In the genomic region with DNA sequence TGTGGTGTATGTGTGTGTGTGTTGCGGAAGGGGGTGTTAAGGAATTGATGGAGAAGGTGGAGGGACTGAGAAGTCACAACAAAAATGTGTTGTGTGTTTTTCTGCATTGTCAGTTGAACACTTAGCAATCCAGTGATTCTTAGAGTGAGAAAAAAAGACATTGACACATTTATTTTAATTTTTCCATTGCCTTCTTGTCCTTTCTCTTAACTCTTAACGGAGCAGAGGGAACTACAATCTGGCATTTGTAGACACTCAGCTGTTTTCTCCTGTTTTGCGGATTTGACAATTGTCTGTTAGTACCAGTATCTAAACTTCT, we compare ENCODE assay signal across 10 cellular contexts. TPM values are rescaled to one million over a fixed set of nuclear protein-coding genes. Genes with fewer than 3 reads are reported as not detected.
DNase-seq lines count a peak whose midpoint lies in the region; ATAC-seq, FAIRE-seq and TF ChIP-seq lines count a peak whose summit lies in the region.
"Had no signal": no experiment of that assay in that cellular context is flagged by ENCODE, and none has a peak within 500 bp of the region (broad histone marks: within the 10 kb centered on the region; RNA-seq: fewer than 3 reads in every experiment).

No MANE protein-coding gene starts in this region.

- no peak for FAIRE-seq in astrocyte (lab: Jason Lieb, UNC)

- H3K4me3 Mint-ChIP-seq in activated CD4-positive, alpha-beta T cell treated with anti-CD3 and anti-CD28 coated beads for 36 hours = peak overlapping the region; percentile 76
- H3K4me3 Mint-ChIP-seq in astrocyte (ENCODE audit: unreplicated experiment) = peak overlapping the region; percentile 91

- intact Hi-C loops in activated CD4-positive, alpha-beta T cell treated with anti-CD3 and anti-CD28 coated beads for 36 hours (cut with DNase I, micrococcal nuclease) = loop anchor here (2.0 to 10.0 kb wide), 4 partner anchors 14 to 782 kb away; a partner anchor contains a TSS

- H3K9me3 ChIP-seq in astrocyte (ENCODE audit: insufficient read depth, low read depth, low read length) (no peaks in the 10 kb centered on the region), liver (ENCODE audit: control insufficient read depth in 4 of 4, low read length in 3 of 4) (no peaks in the 10 kb centered on the region), thoracic aorta (no peaks in the 10 kb centered on the region)

- POLR2A ChIA-PET in activated CD4-positive, alpha-beta T cell treated with anti-CD3 and anti-CD28 coated beads for 36 hours (lab: Charles Lee) = interaction anchor here (0.7 to 1.2 kb wide), 3 partner anchors 11 to 14 kb away, joined by 3 to 4 read pairs (median 3); a partner anchor contains a TSS

- CTCF ChIA-PET in activated CD4-positive, alpha-beta T cell treated with anti-CD3 and anti-CD28 coated beads for 36 hours (lab: Charles Lee) = interaction anchor here (0.6 to 2.3 kb wide), 9 partner anchors 12 to 1703 kb away, joined by 3 to 13 read pairs (median 3); no protein-coding TSS in a partner anchor

- H3K4me3 ChIP-seq in astrocyte (ENCODE audit: insufficient read depth, low read depth, low read length) (peak overlapping the region; percentile 79), liver (ENCODE audit: low read depth in 1 of 3, low read length in 3 of 3) (peak overlapping the region; percentile 77 to 96 (median 89)), thoracic aorta (peak overlapping the region; percentile 86)

- H3K4me1 Mint-ChIP-seq in activated CD4-positive, alpha-beta T cell treated with anti-CD3 and anti-CD28 coated beads for 36 hours = peaks cover 14% of the 10 kb centered on the region
- no peaks in the 10 kb centered on the region for H3K4me1 Mint-ChIP-seq in astrocyte (ENCODE audit: low read depth, unreplicated experiment)

- peaks cover 37% of the 10 kb centered on the region for H3K27me3 Mint-ChIP-seq in activated CD4-positive, alpha-beta T cell treated with anti-CD3 and anti-CD28 coated beads for 36 hours
- H3K27me3 Mint-ChIP-seq in astrocyte (ENCODE audit: low read depth, unreplicated experiment) = peaks cover 41% of the 10 kb centered on the region

- no peak for DNase-seq in activated CD4-positive, alpha-beta T cell treated with anti-CD3 and anti-CD28 coated beads for 36 hours
- no peak for DNase-seq in activated CD4-positive, alpha-beta T cell treated with anti-CD3 and anti-CD28 coated beads, Interleukin-2, amount 50 U/mL, for 1 hour
- DNase-seq in astrocyte (ENCODE audit: low read depth) (no peak), thoracic aorta (ENCODE audit: low spot score) (no peak)
- DNase-seq: NCI-H187 treated with DMSO at 0.1 percent for 48 hours had no signal

- H3K27me3 ChIP-seq in astrocyte (ENCODE audit: insufficient read depth, low read length) (peaks cover 50% of the 10 kb centered on the region), liver (ENCODE audit: control insufficient read depth in 4 of 4, insufficient read depth in 4 of 4, low read length in 3 of 4) (no peaks in the 10 kb centered on the region), thoracic aorta (replicated peaks; ENCODE audit: insufficient read depth) (peaks cover 19% of the 10 kb centered on the region)

- TF ChIP-seq RAD21 in liver (IDR thresholded peaks at IDR 0.05) = no peak

- ATAC-seq in activated CD4-positive, alpha-beta T cell treated with anti-CD3 and anti-CD28 coated beads for 36 hours = no peak
- ATAC-seq in thoracic aorta (ENCODE audit: insufficient number of reproducible peaks, low FRiP score, low read depth) = no peak
- ATAC-seq in HG03025 (IDR thresholded peaks at IDR 0.05; ENCODE audit: low FRiP score, unreplicated experiment) = no peak
- no peak for ATAC-seq in HG03097 (IDR thresholded peaks at IDR 0.05; ENCODE audit: low FRiP score, unreplicated experiment)
- ATAC-seq in HG02840 (IDR thresholded peaks at IDR 0.05; ENCODE audit: low FRiP score, unreplicated experiment) = no peak

- H3K27ac Mint-ChIP-seq in activated CD4-positive, alpha-beta T cell treated with anti-CD3 and anti-CD28 coated beads for 36 hours = peak overlapping the region; percentile 79
- H3K27ac Mint-ChIP-seq in astrocyte (ENCODE audit: unreplicated experiment) = peak overlapping the region; percentile 35

- no peaks in the 10 kb centered on the region for H4K20me1 ChIP-seq in astrocyte (ENCODE audit: insufficient read depth, low read length)

- no peaks in the 10 kb centered on the region for H3K9me3 Mint-ChIP-seq in activated CD4-positive, alpha-beta T cell treated with anti-CD3 and anti-CD28 coated beads for 36 hours (ENCODE audit: low read depth)
- no peaks in the 10 kb centered on the region for H3K9me3 Mint-ChIP-seq in astrocyte (ENCODE audit: unreplicated experiment)

- peak overlapping the region; percentile 99 for H2AFZ ChIP-seq in astrocyte (ENCODE audit: low read depth, low read length)

- no peaks in the 10 kb centered on the region for H3K36me3 Mint-ChIP-seq in activated CD4-positive, alpha-beta T cell treated with anti-CD3 and anti-CD28 coated beads for 36 hours (ENCODE audit: low read depth)
- H3K36me3 Mint-ChIP-seq in astrocyte (ENCODE audit: low read depth, unreplicated experiment) = no peaks in the 10 kb centered on the region

- H3K36me3 ChIP-seq in astrocyte (ENCODE audit: insufficient read depth, low read length) (no peaks in the 10 kb centered on the region), liver (ENCODE audit: control insufficient read depth in 4 of 4, insufficient read depth in 3 of 4, low read depth in 1 of 4, low read length in 3 of 4) (no peaks in the 10 kb centered on the region), thoracic aorta (no peaks in the 10 kb centered on the region)

- no peak for TF ChIP-seq CTCF in astrocyte (IDR thresholded peaks at IDR 0.05; ENCODE audit: insufficient read depth, low read depth, low read length)
- TF ChIP-seq CTCF in liver (IDR thresholded peaks at IDR 0.05; ENCODE audit: low read depth, low read length, missing input control) = no peak
- TF ChIP-seq CTCF in thoracic aorta (IDR thresholded peaks at IDR 0.05) = no peak

- 17% methylated on average over 3 of the region's 3 CpGs for WGBS in liver

- H3K9ac ChIP-seq in astrocyte (ENCODE audit: low read length) = peak overlapping the region; percentile 81
- H3K9ac ChIP-seq in liver (ENCODE audit: low read depth in 1 of 2, low read length in 2 of 2) = peak overlapping the region; percentile 75 to 78

- H3K4me2 ChIP-seq in astrocyte (ENCODE audit: low read length) = peak overlapping the region; percentile 97

- H3K27ac ChIP-seq in astrocyte (ENCODE audit: low read depth, low read length) (no peak overlapping the region), liver (ENCODE audit: low read depth in 1 of 2, low read length in 2 of 2) (peak overlapping the region; percentile 92 to 95), thoracic aorta (no peak overlapping the region)

- H3K4me1 ChIP-seq in astrocyte (ENCODE audit: insufficient read depth, low read length) (peaks cover 5% of the 10 kb centered on the region), liver (ENCODE audit: control insufficient read depth in 4 of 4, insufficient read depth in 4 of 4, low read length in 3 of 4) (peaks cover 0 to 23% (median 14%) of the 10 kb centered on the region in 4 donors), thoracic aorta (ENCODE audit: control insufficient read depth in 1 of 2, low read depth in 2 of 2) (peaks cover 0 to 10% of the 10 kb centered on the region in 2 donors)

- H3K79me2 ChIP-seq in astrocyte (ENCODE audit: insufficient read depth, low read length) = no peaks in the 10 kb centered on the region

TF ChIP-seq in liver, 16 proteins besides CTCF, POLR2A, EP300 and RAD21:
- TF ChIP-seq GABPA (IDR thresholded peaks at IDR 0.05 in 1 of 2, conservative IDR thresholded peaks at IDR 0.05 in 1 of 2) (no peak), FOXA1 (IDR thresholded peaks at IDR 0.05) (no peak), YY1 (IDR thresholded peaks at IDR 0.05) (no peak)

RNA-seq across cellular contexts. Expression of a gene that starts 0.7 kb away (rescaled TPM):
- under 1 TPM in 1 of 2 experiments, not detected in 1; 0.66 TPM for total RNA-seq in activated CD4-positive, alpha-beta T cell treated with anti-CD3 and anti-CD28 coated beads for 36 hours
- total RNA-seq in astrocyte (6.8 and 7.9 TPM in 2 replicates), liver (1 to 10 TPM; 5.5 to 8.6 TPM), thoracic aorta (not detected)
- polyA plus RNA-seq in liver = 10 to 100 TPM; 10.4 to 20.5 TPM

RNA-seq across cellular contexts. Expression of a gene that starts 14.0 kb away (rescaled TPM):
- not detected for total RNA-seq in activated CD4-positive, alpha-beta T cell treated with anti-CD3 and anti-CD28 coated beads for 36 hours
- total RNA-seq in astrocyte (not detected in 2 replicates), liver (under 1 TPM in 1 of 2 donors, not detected in 1; 0.05 TPM), thoracic aorta (not detected)
- polyA plus RNA-seq in liver = under 1 TPM; 0.01 to 0.03 TPM
- total RNA-seq: lung microvascular endothelial cell had no signal

Comparison
In these comparisons a context has a peak if more than half of its experiments do, and no peak if none do; other contexts are left out.
1. H3K27ac ChIP-seq: peak in liver (2 of 2); none in astrocyte (single experiment) and thoracic aorta (0 of 2).
2. Peak in every context shown above with its lines, with median percentiles within 50 percentile points of each other: H3K4me3 ChIP-seq.